ENCODE assay signal across 10 cellular contexts in genomic region chr3:185216587-185216918, GRCh38. TPM values are rescaled to one million over a fixed set of nuclear protein-coding genes. Genes with fewer than 3 reads are reported as not detected.
DNase-seq lines count a peak whose midpoint lies in the region; ATAC-seq and TF ChIP-seq lines count a peak whose summit lies in the region.
"Had no signal": no experiment of that assay in that cellular context is flagged by ENCODE, and none has a peak within 500 bp of the region (broad histone marks: within the 10 kb centered on the region; RNA-seq: fewer than 3 reads in every experiment).

No MANE protein-coding gene starts in this region.

- peak overlapping the region; percentile 28 to 66 for H3K4me3 ChIP-seq in duodenal mucosa (ENCODE audit: low read depth in 1 of 2, low read length in 2 of 2)
- H3K4me3 ChIP-seq in mesenchymal stem cell (ENCODE audit: insufficient read depth in 1 of 2, low read depth in 1 of 2, low read length in 2 of 2) = peak overlapping the region in 1 of 2 experiments; percentile 39
- H3K4me3 ChIP-seq in CD8-positive, alpha-beta T cell (ENCODE audit: low read depth, low read length) = no peak overlapping the region
- H3K4me3 ChIP-seq in suprapubic skin = no peak overlapping the region
- H3K4me3 ChIP-seq: A549 had no signal

- CTCF ChIA-PET in CD8-positive, alpha-beta T cell (lab: Charles Lee) = no interaction called here

- H3K4me3 Mint-ChIP-seq in type B pancreatic cell = peak overlapping the region; percentile 25
- H3K4me3 Mint-ChIP-seq in CD8-positive, alpha-beta T cell = no peak overlapping the region
- H3K4me3 Mint-ChIP-seq: T-cell had no signal

- no peak for TF ChIP-seq POLR2A in suprapubic skin (IDR thresholded peaks at IDR 0.05)

- H3K23ac ChIP-seq in mesenchymal stem cell (ENCODE audit: low read length in 2 of 2) = no peak overlapping the region

- H4K91ac ChIP-seq in mesenchymal stem cell (ENCODE audit: low read length) = no peak overlapping the region

- intact Hi-C loops in CD8-positive, alpha-beta T cell (cut with DNase I, micrococcal nuclease) = no loop called here

- H3K4me1 Mint-ChIP-seq in type B pancreatic cell (ENCODE audit: unreplicated experiment) = peaks cover 12% of the 10 kb centered on the region
- no peaks in the 10 kb centered on the region for H3K4me1 Mint-ChIP-seq in CD8-positive, alpha-beta T cell (ENCODE audit: low read depth)
- H3K4me1 Mint-ChIP-seq: T-cell had no signal

- no peak overlapping the region for H2BK120ac ChIP-seq in mesenchymal stem cell (ENCODE audit: low read depth, low read length)

- H2AK5ac ChIP-seq in mesenchymal stem cell (ENCODE audit: low read length, severe bottlenecking) = no peak overlapping the region

- H4K8ac ChIP-seq in mesenchymal stem cell (ENCODE audit: low read length) = no peak overlapping the region

- no peak overlapping the region for H3K4me2 ChIP-seq in mesenchymal stem cell (ENCODE audit: low read length, poor library complexity, severe bottlenecking)
- H3K4me2 ChIP-seq: A549 had no signal

- no peaks in the 10 kb centered on the region for H3K9me3 ChIP-seq in duodenal mucosa (ENCODE audit: control insufficient read depth in 1 of 2, low read length in 2 of 2)
- no peaks in the 10 kb centered on the region for H3K9me3 ChIP-seq in mesenchymal stem cell (ENCODE audit: control insufficient read depth, low read length)
- H3K9me3 ChIP-seq in CD8-positive, alpha-beta T cell (ENCODE audit: low read length) = no peaks in the 10 kb centered on the region
- no peaks in the 10 kb centered on the region for H3K9me3 ChIP-seq in suprapubic skin
- H3K9me3 ChIP-seq: A549 had no signal

- H3K27me3 Mint-ChIP-seq in type B pancreatic cell = no peaks in the 10 kb centered on the region
- no peaks in the 10 kb centered on the region for H3K27me3 Mint-ChIP-seq in CD8-positive, alpha-beta T cell (ENCODE audit: low read depth)
- H3K27me3 Mint-ChIP-seq: T-cell had no signal

- no peak overlapping the region for H2BK5ac ChIP-seq in mesenchymal stem cell (ENCODE audit: low read depth, low read length, poor library complexity, severe bottlenecking)

- no peak overlapping the region for H3K14ac ChIP-seq in mesenchymal stem cell (ENCODE audit: low read length in 2 of 2)

- no peaks in the 10 kb centered on the region for H3K36me3 Mint-ChIP-seq in type B pancreatic cell
- peaks cover 4% of the 10 kb centered on the region for H3K36me3 Mint-ChIP-seq in CD8-positive, alpha-beta T cell
- H3K36me3 Mint-ChIP-seq: T-cell had no signal

- TF ChIP-seq CTCF in type B pancreatic cell (conservative IDR thresholded peaks at IDR 0.05) (no peak), suprapubic skin (IDR thresholded peaks at IDR 0.05) (no peak)
- TF ChIP-seq CTCF in CD8-positive, alpha-beta T cell (IDR thresholded peaks at IDR 0.05) = no peak

- TF ChIP-seq EP300 in suprapubic skin (IDR thresholded peaks at IDR 0.05) = no peak

- no peaks in the 10 kb centered on the region for H3K79me1 ChIP-seq in mesenchymal stem cell (replicated peaks; ENCODE audit: low read length, poor library complexity, severe bottlenecking)

- H3K4me1 ChIP-seq in duodenal mucosa (ENCODE audit: control insufficient read depth in 1 of 2, insufficient read depth in 2 of 2, low read length in 2 of 2) = no peaks in the 10 kb centered on the region
- peaks cover 4% of the 10 kb centered on the region for H3K4me1 ChIP-seq in mesenchymal stem cell (ENCODE audit: control insufficient read depth, insufficient read depth, low read depth, low read length)
- no peaks in the 10 kb centered on the region for H3K4me1 ChIP-seq in CD8-positive, alpha-beta T cell (ENCODE audit: insufficient read depth, low read length)
- H3K4me1 ChIP-seq in suprapubic skin = no peaks in the 10 kb centered on the region
- H3K4me1 ChIP-seq: A549 had no signal

- DNase-seq in NCI-H2196 treated with DMSO at 0.1 percent for 48 hours (lab: John Stamatoyannopoulos, UW; ENCODE audit: unreplicated experiment) (peak; percentile 19), NCI-H2196 (lab: John Stamatoyannopoulos, UW; ENCODE audit: unreplicated experiment) (no peak), mesenchymal stem cell (peak; percentile 2), type B pancreatic cell (ENCODE audit: extremely low spot score, unreplicated experiment) (no peak), suprapubic skin (ENCODE audit: low spot score in 2 of 2) (no peak)
- DNase-seq in CD8-positive, alpha-beta T cell = no peak
- no peak for DNase-seq in activated CD8-positive, alpha-beta memory T cell treated with anti-CD3 and anti-CD28 coated beads, Interleukin-2, amount 50 U/mL, for 4 hours
- DNase-seq: T-cell had no signal

- H3K36me3 ChIP-seq in duodenal mucosa (ENCODE audit: control insufficient read depth in 1 of 2, insufficient read depth in 2 of 2, low read length in 2 of 2) (no peaks in the 10 kb centered on the region), mesenchymal stem cell (ENCODE audit: control insufficient read depth in 1 of 2, insufficient read depth in 2 of 2, low read depth in 1 of 2, low read length in 2 of 2) (no peaks in the 10 kb centered on the region), suprapubic skin (no peaks in the 10 kb centered on the region)
- H3K36me3 ChIP-seq in CD8-positive, alpha-beta T cell (ENCODE audit: insufficient read depth, low read length) = no peaks in the 10 kb centered on the region

- H3K9me3 Mint-ChIP-seq in type B pancreatic cell = no peaks in the 10 kb centered on the region
- no peaks in the 10 kb centered on the region for H3K9me3 Mint-ChIP-seq in CD8-positive, alpha-beta T cell
- H3K9me3 Mint-ChIP-seq: T-cell had no signal

- H2BK12ac ChIP-seq in mesenchymal stem cell (ENCODE audit: low read length in 2 of 2) = no peak overlapping the region

- POLR2A ChIA-PET in CD8-positive, alpha-beta T cell (lab: Charles Lee) = no interaction called here

- H3K18ac ChIP-seq in mesenchymal stem cell (ENCODE audit: low read depth in 1 of 2, low read length in 2 of 2) = no peak overlapping the region

- ATAC-seq in CD8-positive, alpha-beta T cell = no peak
- ATAC-seq: A549, T-cell had no signal

- no peak overlapping the region for H3K4ac ChIP-seq in mesenchymal stem cell (ENCODE audit: low read depth in 1 of 2, low read length in 2 of 2)

- H2BK15ac ChIP-seq in mesenchymal stem cell (ENCODE audit: low read depth, poor library complexity, severe bottlenecking) = no peak overlapping the region

- WGBS in mesenchymal stem cell = 67% methylated on average over 3 of the region's 3 CpGs
- WGBS in suprapubic skin = 71% methylated on average over 3 of the region's 3 CpGs

- peak overlapping the region; percentile 52 for H3K27ac Mint-ChIP-seq in type B pancreatic cell
- H3K27ac Mint-ChIP-seq in CD8-positive, alpha-beta T cell = no peak overlapping the region
- H3K27ac Mint-ChIP-seq: T-cell had no signal

- H3K9ac ChIP-seq in duodenal mucosa (ENCODE audit: low read depth in 1 of 2, low read length in 2 of 2) = peak overlapping the region in 1 of 2 donors; percentile 46
- peak overlapping the region; percentile 80 for H3K9ac ChIP-seq in mesenchymal stem cell (ENCODE audit: low read length)

- no peak overlapping the region for H2AFZ ChIP-seq in mesenchymal stem cell (ENCODE audit: low read depth, low read length)

- peak overlapping the region; percentile 36 for H3K27ac ChIP-seq in duodenal mucosa (ENCODE audit: low read depth, low read length)
- H3K27ac ChIP-seq in mesenchymal stem cell (ENCODE audit: low read length, poor library complexity, severe bottlenecking) = no peak overlapping the region
- no peak overlapping the region for H3K27ac ChIP-seq in CD8-positive, alpha-beta T cell (ENCODE audit: low read depth, low read length)
- no peak overlapping the region for H3K27ac ChIP-seq in suprapubic skin
- H3K27ac ChIP-seq: A549 had no signal

- H3K27me3 ChIP-seq in duodenal mucosa (ENCODE audit: control insufficient read depth in 1 of 2, insufficient read depth in 2 of 2, low read length in 2 of 2) (no peaks in the 10 kb centered on the region), mesenchymal stem cell (ENCODE audit: control insufficient read depth in 1 of 2, insufficient read depth in 1 of 2, low read length in 2 of 2) (no peaks in the 10 kb centered on the region), suprapubic skin (no peaks in the 10 kb centered on the region)
- H3K27me3 ChIP-seq in CD8-positive, alpha-beta T cell (ENCODE audit: insufficient read depth, low read length) = no peaks in the 10 kb centered on the region

RNA-seq across cellular contexts. Expression of gene EHHADH, which starts 37.3 kb away (rescaled TPM):
- 0.17 TPM for polyA plus RNA-seq in mesenchymal stem cell (2013, experiment 1 of 2)
- 0.15 TPM for polyA plus RNA-seq in mesenchymal stem cell (2013, experiment 2 of 2)
- total RNA-seq in type B pancreatic cell (ENCODE audit: low replicate concordance) = 5.3 and 14.4 TPM in 2 replicates
- under 1 TPM; 0.28 to 0.73 TPM for total RNA-seq in CD8-positive, alpha-beta T cell
- total RNA-seq in suprapubic skin = 1 to 10 TPM; 4.8 to 7.1 (median 6.3) TPM

Comparison
In these comparisons a context has a peak if more than half of its experiments do, and no peak if none do; other contexts are left out.
1. DNase-seq: peak in NCI-H2196 treated with DMSO at 0.1 percent for 48 hours (single experiment) and mesenchymal stem cell (single experiment); none in NCI-H2196 (single experiment), type B pancreatic cell (single experiment), CD8-positive, alpha-beta T cell (0 of 7), suprapubic skin (0 of 2) and activated CD8-positive, alpha-beta memory T cell treated with anti-CD3 and anti-CD28 coated beads, Interleukin-2, amount 50 U/mL, for 4 hours (single experiment).
2. H3K4me3 ChIP-seq: peak in duodenal mucosa (2 of 2); none in CD8-positive, alpha-beta T cell (single experiment) and suprapubic skin (single experiment).